8 cellular contexts compared by ENCODE assay signal in genomic region chr4:8594097-8595038, GRCh38. TPM values are rescaled to one million over a fixed set of nuclear protein-coding genes. Genes with fewer than 3 reads are reported as not detected.
DNase-seq lines count a peak whose midpoint lies in the region; ATAC-seq and TF ChIP-seq lines count a peak whose summit lies in the region.

No MANE protein-coding gene starts in this region.

- H3K9me3 ChIP-seq in heart left ventricle = no peaks in the 10 kb centered on the region

- H3K9me3 Mint-ChIP-seq in WTC11 = no peaks in the 10 kb centered on the region

- H3K4me1 ChIP-seq in heart left ventricle = peaks cover 0 to 12% (median 0%) of the 10 kb centered on the region in 12 donors

- peak; percentile 93 for DNase-seq in AG08396 (ENCODE audit: low spot score)
- peak; percentile 31 for DNase-seq in GM04503 (ENCODE audit: low read depth)
- DNase-seq in MV-4-11 (lab: John Stamatoyannopoulos, UW) = peak; percentile 33
- DNase-seq in WTC11 (ENCODE audit: low spot score) = peak; percentile 70
- peak in 4 of 5 donors; percentile 33 to 50 (median 47) for DNase-seq in heart left ventricle
- peak; percentile 20 for DNase-seq in putamen (ENCODE audit: low spot score)

- ATAC-seq in WTC11 (peak; percentile 35), heart left ventricle (peak in 3 of 4 donors; percentile 30 to 74 (median 66)), HG03354 (IDR thresholded peaks at IDR 0.05; ENCODE audit: poor library complexity, severe bottlenecking, unreplicated experiment) (no peak), GM21786 (IDR thresholded peaks at IDR 0.05; ENCODE audit: unreplicated experiment) (no peak)

- WGBS in heart left ventricle, 4 donors = 50 to 60% (median 53%) methylated on average over 20 to 24 of the region's 24 CpGs

- H3K27ac Mint-ChIP-seq in WTC11 = no peak overlapping the region

- H3K36me3 Mint-ChIP-seq in WTC11 = peaks cover 3% of the 10 kb centered on the region; the same call in 1 of the 2 replicates

- H3K27me3 Mint-ChIP-seq in WTC11 (ENCODE audit: low read depth) = no peaks in the 10 kb centered on the region; the same call in 1 of the 2 replicates

- no peak overlapping the region for H3K27ac ChIP-seq in heart left ventricle

- peaks cover 7 to 45% (median 34%) of the 10 kb centered on the region in 9 donors for H3K27me3 ChIP-seq in heart left ventricle

- CTCF ChIA-PET in WTC11 (lab: Charles Lee) = interaction anchor here (0.6 to 4.1 kb wide), 10 partner anchors 8 to 287 kb away, joined by 3 to 26 read pairs (median 3); no protein-coding TSS in a partner anchor

- H3K4me3 ChIP-seq in heart left ventricle = no peak overlapping the region

- intact Hi-C loops in heart left ventricle (cut with DNase I) = loop anchor here (1.0 to 10.0 kb wide), 6 partner anchors 125 to 352 kb away; no protein-coding TSS in a partner anchor

- no peak for TF ChIP-seq POLR2A in heart left ventricle (IDR thresholded peaks at IDR 0.05)

- TF ChIP-seq CTCF in WTC11 (IDR thresholded peaks at IDR 0.05) (peak; percentile 32; the same call in 1 of the 2 replicates), heart left ventricle (IDR thresholded peaks at IDR 0.05) (peak; percentile 52 to 75 (median 68))

- peak overlapping the region; percentile 62 for H3K4me3 Mint-ChIP-seq in WTC11

- H3K4me1 Mint-ChIP-seq in WTC11 = peaks cover 27% of the 10 kb centered on the region

- no peaks in the 10 kb centered on the region for H3K36me3 ChIP-seq in heart left ventricle

- POLR2A ChIA-PET in WTC11 (lab: Charles Lee) = interaction anchor here (0.7 kb wide), 1 partner anchor 136 kb away, joined by 3 read pairs; no protein-coding TSS in a partner anchor

TF ChIP-seq in WTC11, 78 proteins besides CTCF, POLR2A, EP300 and RAD21:
- no peak for TF ChIP-seq ZNF396 (CRISPR knock-in tag; IDR thresholded peaks at IDR 0.05; ENCODE audit: borderline replicate concordance)
- TF ChIP-seq GTF2I (CRISPR knock-in tag; conservative IDR thresholded peaks at IDR 0.05) = no peak
- no peak for TF ChIP-seq ZMAT4 (CRISPR knock-in tag; IDR thresholded peaks at IDR 0.05)
- TF ChIP-seq ZNF425 (CRISPR knock-in tag; conservative IDR thresholded peaks at IDR 0.05) = no peak
- TF ChIP-seq HMGA2 (CRISPR knock-in tag; IDR thresholded peaks at IDR 0.05) = no peak

RNA-seq across cellular contexts. Expression of gene CPZ, which starts 1.8 kb away (rescaled TPM):
- 22.7 to 26.9 TPM (median 22.8 TPM) in 3 replicates for total RNA-seq in WTC11 (2021)
- 1 to 10 TPM in 1 of 9 donors, under 1 TPM in 6, not detected in 2; 0.13 to 4.8 (median 0.29) TPM for total RNA-seq in heart left ventricle
- under 1 TPM; 0.23 to 0.26 TPM for polyA plus RNA-seq in heart left ventricle

RNA-seq across cellular contexts. Expression of gene GPR78, which starts 14.2 kb away (rescaled TPM):
- total RNA-seq in WTC11 (2021) (2.3 to 5.7 TPM (median 2.7 TPM) in 3 replicates), heart left ventricle (under 1 TPM in 1 of 9 donors, not detected in 8; 0.11 TPM)
- polyA plus RNA-seq in heart left ventricle = not detected

Comparison
In these comparisons a context has a peak if more than half of its experiments do, and no peak if none do; other contexts are left out.
1. DNase-seq: peak in every context shown above with its lines; median percentile 93 in AG08396; 70 in WTC11; 47 in heart left ventricle; 33 in MV-4-11; 31 in GM04503; 20 in putamen.
2. ATAC-seq: peak in WTC11 (single experiment) and heart left ventricle (3 of 4); none in HG03354 (single experiment) and GM21786 (single experiment).